ENCODE assay signal across 1 cellular context in the genomic region with DNA sequence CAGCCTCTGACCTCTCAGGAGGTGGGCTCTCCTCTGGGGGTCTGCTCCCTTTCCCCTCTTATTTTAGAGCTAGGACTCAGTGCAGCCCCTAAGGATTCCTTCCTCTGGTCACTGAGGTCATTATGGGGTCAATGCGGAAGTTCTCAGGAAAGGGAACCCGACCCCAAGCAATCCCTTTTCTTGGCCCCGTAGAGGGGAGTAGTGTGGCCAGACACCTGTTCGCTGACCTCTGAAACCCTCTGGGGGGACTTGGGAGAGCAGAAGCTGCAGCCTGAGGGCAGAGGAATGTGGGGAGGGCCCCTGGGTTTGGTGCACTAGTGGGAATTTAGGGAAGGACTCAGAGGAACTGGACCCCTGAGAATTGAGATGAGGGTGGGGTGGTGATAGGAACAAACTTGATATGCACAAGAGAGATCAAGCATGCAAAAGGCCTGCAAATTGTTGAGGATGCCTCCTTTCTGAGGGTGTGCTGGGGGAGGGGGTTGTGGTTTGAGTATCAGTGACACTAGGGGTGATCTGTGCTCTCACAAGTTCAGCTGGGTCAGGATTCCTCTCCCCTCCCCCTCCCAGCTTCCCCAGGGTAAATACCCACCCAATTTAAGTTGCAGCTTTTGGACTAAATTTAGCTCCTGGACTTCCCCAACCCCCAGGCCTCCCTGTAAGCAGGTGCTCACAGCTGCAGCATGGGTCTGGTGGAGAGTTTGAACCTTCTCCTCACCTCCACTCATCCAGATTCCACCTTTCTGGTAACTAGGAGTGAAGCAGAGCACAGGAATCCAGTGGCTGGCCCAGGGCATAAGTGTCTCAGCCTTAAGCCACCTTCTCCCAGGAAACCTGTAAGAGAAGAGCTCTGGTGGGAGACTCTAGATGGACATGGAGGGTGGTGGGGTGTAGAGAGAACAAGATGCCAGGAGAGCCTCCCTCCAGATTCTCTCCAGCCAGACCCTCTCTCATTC.
TF ChIP-seq lines count a peak whose summit lies in the region.

No MANE protein-coding gene starts in this region.

TF ChIP-seq in endothelial cell of umbilical vein, 7 proteins besides CTCF, POLR2A, EP300 and RAD21:
- TF ChIP-seq EZH2 (IDR thresholded peaks at IDR 0.05; ENCODE audit: borderline replicate concordance, low read depth, low read length, severe bottlenecking) (no peak), MYC (IDR thresholded peaks at IDR 0.05; ENCODE audit: low read depth, low read length) (no peak), GATA2 (IDR thresholded peaks at IDR 0.05; ENCODE audit: insufficient read depth, insufficient read length, low read depth, low read length) (no peak), FOS (IDR thresholded peaks at IDR 0.05; ENCODE audit: borderline replicate concordance, insufficient read depth, low read length) (no peak), POLR2AphosphoS5 (IDR thresholded peaks at IDR 0.05; ENCODE audit: insufficient read depth, low read depth, low read length) (no peak), JUN (IDR thresholded peaks at IDR 0.05; ENCODE audit: borderline replicate concordance, insufficient read depth, insufficient read length, low read depth) (no peak)
- TF ChIP-seq, protein P1, sequence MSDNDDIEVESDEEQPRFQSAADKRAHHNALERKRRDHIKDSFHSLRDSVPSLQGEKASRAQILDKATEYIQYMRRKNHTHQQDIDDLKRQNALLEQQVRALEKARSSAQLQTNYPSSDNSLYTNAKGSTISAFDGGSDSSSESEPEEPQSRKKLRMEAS (IDR thresholded peaks at IDR 0.05; ENCODE audit: insufficient read depth, insufficient read length) = no peak
